In genomic region chr10:110007701-110008517, GRCh38 we compare ENCODE assay signal across 8 cellular contexts. TPM values are rescaled to one million over a fixed set of nuclear protein-coding genes. Genes with fewer than 3 reads are reported as not detected.
DNase-seq lines count a peak whose midpoint lies in the region; ATAC-seq and TF ChIP-seq lines count a peak whose summit lies in the region.

ADD3 (plus strand) TSS chr10:110007984; CDS start chr10:110100654, 92,670 bp downstream.

- H3K18ac ChIP-seq in trophoblast cell (ENCODE audit: low read length) = peak within 1 kb of the TSS; percentile 95

- TF ChIP-seq CTCF in GM10266 (IDR thresholded peaks at IDR 0.05; ENCODE audit: control insufficient read depth, insufficient read depth, low read depth, missing control alignments) = no peak
- no peak for TF ChIP-seq CTCF in HFF-Myc (IDR thresholded peaks at IDR 0.05; ENCODE audit: low read depth, low read length, missing control alignments)
- peak in 1 of 5 experiments; percentile 5 for TF ChIP-seq CTCF in tibial nerve (IDR thresholded peaks at IDR 0.05)

- intact Hi-C loops in Right ventricle myocardium superior (cut with DNase I) = loop anchor here (10.0 kb wide), 2 partner anchors 107 to 113 kb away; no protein-coding TSS in a partner anchor

- DNase-seq in GM10266 (ENCODE audit: extremely low spot score) (peak; percentile 97), HFF-Myc (ENCODE audit: extremely low read depth, low read depth) (peak; percentile 58), NAMALWA (ENCODE audit: low spot score) (peak; percentile 97), SW480 (ENCODE audit: low spot score) (peak; percentile 89), Right ventricle myocardium superior (peak; percentile 97), trophoblast cell (peak; percentile 73 to 79), tibial nerve (ENCODE audit: low spot score in 2 of 2) (peak; percentile 89 to 94)
- DNase-seq in activated naive CD8-positive, alpha-beta T cell treated with anti-CD3 and anti-CD28 coated beads, Interleukin-2, amount 50 U/mL, for 24 hours = peak; percentile 94

- peaks cover 49% of the 10 kb centered on the region for H3K4me1 Mint-ChIP-seq in activated naive CD8-positive, alpha-beta T cell treated with anti-CD3 and anti-CD28 coated beads, Interleukin-2, amount 50 U/mL, for 24 hours

- H2BK120ac ChIP-seq in trophoblast cell (ENCODE audit: insufficient read depth, low read length, poor library complexity) = peak within 1 kb of the TSS; percentile 96

- H3K27ac ChIP-seq in trophoblast cell (ENCODE audit: low read depth, low read length) (peak within 1 kb of the TSS; percentile 97), tibial nerve (peak within 1 kb of the TSS; percentile 92 to 96 (median 93))

- peaks cover 15% of the 10 kb centered on the region for H3K79me1 ChIP-seq in trophoblast cell (ENCODE audit: low read length)

- no peaks in the 10 kb centered on the region for H3K27me3 ChIP-seq in trophoblast cell (ENCODE audit: insufficient read depth, low read length)
- no peaks in the 10 kb centered on the region for H3K27me3 ChIP-seq in tibial nerve

- no peak within 1 kb of the TSS for H3K4me3 Mint-ChIP-seq in activated naive CD8-positive, alpha-beta T cell treated with anti-CD3 and anti-CD28 coated beads, Interleukin-2, amount 50 U/mL, for 24 hours

- peaks cover 11 to 12% of the 10 kb centered on the region in 2 experiments for H3K4me1 ChIP-seq in trophoblast cell (ENCODE audit: control insufficient read depth in 1 of 2, insufficient read depth in 2 of 2, low read length in 2 of 2)
- H3K4me1 ChIP-seq in tibial nerve = peaks cover 0 to 61% (median 23%) of the 10 kb centered on the region in 4 donors

- H4K91ac ChIP-seq in trophoblast cell (ENCODE audit: low read depth, low read length) = peak within 1 kb of the TSS; percentile 99

- H3K9me3 ChIP-seq in trophoblast cell (ENCODE audit: insufficient read depth, low read depth, low read length) = no peaks in the 10 kb centered on the region
- H3K9me3 ChIP-seq in tibial nerve = no peaks in the 10 kb centered on the region

- H4K8ac ChIP-seq in trophoblast cell (ENCODE audit: low read depth, low read length) = peak within 1 kb of the TSS; percentile 96

- peak within 1 kb of the TSS; percentile 86 for H2AK5ac ChIP-seq in trophoblast cell (ENCODE audit: low read length)

- H3K4me3 ChIP-seq in HFF-Myc (replicated peaks; ENCODE audit: low read depth, low read length) (peak within 1 kb of the TSS; percentile 80), trophoblast cell (ENCODE audit: low read depth, low read length) (peak within 1 kb of the TSS; percentile 93), tibial nerve (peak within 1 kb of the TSS; percentile 75 to 92 (median 82))

- H3K4me2 ChIP-seq in trophoblast cell (ENCODE audit: low read length) = peak within 1 kb of the TSS; percentile 71

- peak within 1 kb of the TSS; percentile 89 for H2BK12ac ChIP-seq in trophoblast cell (ENCODE audit: low read length)

- peak within 1 kb of the TSS; percentile 98 for H3K14ac ChIP-seq in trophoblast cell (ENCODE audit: low read length)

- H3K36me3 ChIP-seq in trophoblast cell (ENCODE audit: control insufficient read depth in 1 of 2, insufficient read depth in 2 of 2, low read length in 2 of 2) (no peaks in the 10 kb centered on the region), tibial nerve (no peaks in the 10 kb centered on the region)

- TF ChIP-seq POLR2A in tibial nerve (IDR thresholded peaks at IDR 0.05) = peak; percentile 31 to 69

- H3K23ac ChIP-seq in trophoblast cell (ENCODE audit: low read length) = no peak within 1 kb of the TSS

- peak within 1 kb of the TSS; percentile 95 for H4K12ac ChIP-seq in trophoblast cell (ENCODE audit: low read depth, low read length)

- no peaks in the 10 kb centered on the region for H3K36me3 Mint-ChIP-seq in activated naive CD8-positive, alpha-beta T cell treated with anti-CD3 and anti-CD28 coated beads, Interleukin-2, amount 50 U/mL, for 24 hours (ENCODE audit: low read depth)

- H2BK5ac ChIP-seq in trophoblast cell (ENCODE audit: low read depth, low read length, poor library complexity) = peak within 1 kb of the TSS; percentile 97

- peaks cover 14% of the 10 kb centered on the region for H3K79me2 ChIP-seq in trophoblast cell (ENCODE audit: control insufficient read depth, insufficient read depth, low read length, poor library complexity)

- H3K4ac ChIP-seq in trophoblast cell (ENCODE audit: low read depth, low read length) = peak within 1 kb of the TSS; percentile 91

- peak; percentile 60 for ATAC-seq in activated naive CD8-positive, alpha-beta T cell treated with anti-CD3 and anti-CD28 coated beads, Interleukin-2, amount 50 U/mL, for 24 hours
- ATAC-seq in Right ventricle myocardium superior (ENCODE audit: poor library complexity) = peak; percentile 91

- H3K9ac ChIP-seq in trophoblast cell (ENCODE audit: low read length) = peak within 1 kb of the TSS; percentile 87

- TF ChIP-seq EP300 in tibial nerve (IDR thresholded peaks at IDR 0.05) = peak in 1 of 2 donors; percentile 88

- H3K27me3 Mint-ChIP-seq in activated naive CD8-positive, alpha-beta T cell treated with anti-CD3 and anti-CD28 coated beads, Interleukin-2, amount 50 U/mL, for 24 hours = no peaks in the 10 kb centered on the region

- no peaks in the 10 kb centered on the region for H3K9me3 Mint-ChIP-seq in activated naive CD8-positive, alpha-beta T cell treated with anti-CD3 and anti-CD28 coated beads, Interleukin-2, amount 50 U/mL, for 24 hours

- H2AFZ ChIP-seq in trophoblast cell (ENCODE audit: insufficient read depth, low read length, poor library complexity) = peak within 1 kb of the TSS; percentile 97

- peak within 1 kb of the TSS; percentile 91 for H3K27ac Mint-ChIP-seq in activated naive CD8-positive, alpha-beta T cell treated with anti-CD3 and anti-CD28 coated beads, Interleukin-2, amount 50 U/mL, for 24 hours

- WGBS in trophoblast cell (ENCODE audit: extremely low coverage, insufficient coverage, insufficient read length) = no CpG with 5 or more reads among the region's 83 CpGs
- WGBS in tibial nerve, 2 donors = 0% methylated on average over 17 to 71 of the region's 83 CpGs

RNA-seq across cellular contexts. Expression of gene ADD3, which starts in this region (rescaled TPM):
- total RNA-seq in Right ventricle myocardium superior (115 TPM), tibial nerve (100 to 1,000 TPM; 208 to 639 (median 443) TPM)
- 62.9 and 91.7 TPM in 2 replicates for polyA plus RNA-seq in trophoblast cell (2013)

Comparison
In these comparisons a context has a peak if more than half of its experiments do, and no peak if none do; other contexts are left out.
1. Peak in every context shown above with its lines: DNase-seq, ATAC-seq, H3K4me3 ChIP-seq and H3K27ac ChIP-seq.